1 cellular context compared by ENCODE assay signal in genomic region chr3:5004319-5005152, GRCh38.
TF ChIP-seq lines count a peak whose summit lies in the region.

No MANE protein-coding gene starts in this region.

TF ChIP-seq in HEK293, 187 proteins besides CTCF, POLR2A, EP300 and RAD21 (continued from another document):
- TF ChIP-seq PATZ1 (tag by site-specific recombination; IDR thresholded peaks at IDR 0.05) = 0 out of 2 replicates have a peak, but pooled peaks have one; percentile 17
TF ChIP-seq in HEK293: peak in this region for 5.
